Comparison of ENCODE assay signal across 8 cellular contexts in the genomic region with DNA sequence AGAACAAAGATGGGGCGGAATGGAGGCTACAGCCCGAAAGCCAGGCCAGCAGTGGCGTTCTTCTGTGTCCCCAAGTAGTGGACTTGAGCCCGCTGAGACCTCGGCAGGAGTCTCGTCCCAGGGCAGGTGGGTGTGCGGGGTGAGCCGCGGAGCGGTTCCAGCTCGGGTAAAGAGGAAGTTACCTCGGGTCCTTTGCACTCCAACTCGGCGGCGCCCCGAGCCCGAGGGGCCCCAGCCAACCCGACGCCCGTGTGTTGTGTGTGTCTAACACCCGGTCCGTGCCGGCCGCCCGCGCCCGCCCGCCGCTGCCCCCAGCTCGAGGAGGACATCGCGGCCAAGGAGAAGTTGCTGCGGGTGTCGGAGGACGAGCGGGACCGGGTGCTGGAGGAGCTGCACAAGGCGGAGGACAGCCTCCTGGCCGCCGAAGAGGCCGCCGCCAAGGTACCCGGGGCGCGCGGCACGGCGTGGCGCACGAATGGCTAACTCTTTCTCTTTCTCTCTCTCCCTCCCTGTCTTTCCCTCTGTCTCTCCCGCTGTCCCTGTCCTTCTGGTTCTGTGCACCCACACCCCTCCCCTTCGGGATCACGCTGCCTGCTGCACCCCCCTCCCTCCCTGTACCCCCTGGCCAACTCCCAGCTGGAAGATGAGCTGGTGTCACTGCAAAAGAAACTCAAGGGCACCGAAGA. TPM values are rescaled to one million over a fixed set of nuclear protein-coding genes. Genes with fewer than 3 reads are reported as not detected.
DNase-seq lines count a peak whose midpoint lies in the region; ATAC-seq and TF ChIP-seq lines count a peak whose summit lies in the region.

No MANE protein-coding gene starts in this region.

- no peaks in the 10 kb centered on the region for H3K36me3 Mint-ChIP-seq in activated naive CD4-positive, alpha-beta T cell treated with anti-CD3 and anti-CD28 coated beads, Interleukin-2, amount 10 ng/mL, durations not matched to agents 7 days and 5 days
- no peaks in the 10 kb centered on the region for H3K36me3 Mint-ChIP-seq in activated naive CD4-positive, alpha-beta T cell treated with anti-CD3 and anti-CD28 coated beads, Interleukin-2, amount 50 U/mL, for 24 hours

- no peak overlapping the region for H3K27ac Mint-ChIP-seq in activated naive CD4-positive, alpha-beta T cell treated with anti-CD3 and anti-CD28 coated beads, Interleukin-2, amount 10 ng/mL, durations not matched to agents 7 days and 5 days
- H3K27ac Mint-ChIP-seq in activated naive CD4-positive, alpha-beta T cell treated with anti-CD3 and anti-CD28 coated beads, Interleukin-2, amount 50 U/mL, for 24 hours, result no peak overlapping the region

- intact Hi-C loops in gastrocnemius medialis (cut with DNase I; ENCODE audit: low total_unique reads), result loop anchor here (10.0 kb wide), 2 partner anchors 111 to 461 kb away; a partner anchor contains a TSS

- H3K4me1 ChIP-seq in right atrium auricular region, result peaks cover 0 to 42% of the 10 kb centered on the region in 2 donors
- peaks cover 35 to 45% of the 10 kb centered on the region in 2 donors for H3K4me1 ChIP-seq in gastrocnemius medialis

- H3K4me3 ChIP-seq in right atrium auricular region (peak overlapping the region; percentile 63 to 77), gastrocnemius medialis (peak overlapping the region; percentile 71 to 93 (median 83))

- no peaks in the 10 kb centered on the region for H3K9me3 ChIP-seq in right atrium auricular region
- H3K9me3 ChIP-seq in gastrocnemius medialis, result no peaks in the 10 kb centered on the region

- in situ Hi-C loops in gastrocnemius medialis (cut with MboI; ENCODE audit: low sequenced_read_pairs in 4 of 4), result no loop called here

- CTCF ChIA-PET in activated naive CD4-positive, alpha-beta T cell treated with anti-CD3 and anti-CD28 coated beads, Interleukin-2, amount 10 ng/mL, durations not matched to agents 7 days and 5 days (lab: Charles Lee), result no interaction called here

- TF ChIP-seq POLR2A in gastrocnemius medialis (IDR thresholded peaks at IDR 0.05), result peak in 1 of 2 donors; percentile 19

- H3K36me3 ChIP-seq in right atrium auricular region, result peaks cover 54% of the 10 kb centered on the region
- H3K36me3 ChIP-seq in gastrocnemius medialis, result no peaks in the 10 kb centered on the region

- TF ChIP-seq CTCF in right atrium auricular region (IDR thresholded peaks at IDR 0.05), result no peak
- TF ChIP-seq CTCF in gastrocnemius medialis (IDR thresholded peaks at IDR 0.05 in 4 of 5, conservative IDR thresholded peaks at IDR 0.05 in 1 of 5), result no peak

- DNase-seq in activated naive CD4-positive, alpha-beta T cell treated with anti-CD3 and anti-CD28 coated beads, Interleukin-2, amount 10 ng/mL, durations not matched to agents 7 days and 5 days, result no peak
- no peak for DNase-seq in activated naive CD4-positive, alpha-beta T cell treated with anti-CD3 and anti-CD28 coated beads, Interleukin-2, amount 50 U/mL, for 16 hours
- no peak for DNase-seq in right atrium auricular region (ENCODE audit: low spot score)
- DNase-seq in gastrocnemius medialis, result peak in 1 of 2 donors; percentile 39
- no peak for DNase-seq in NCI-H226
- DNase-seq in NCI-H524 treated with DMSO at 0.1 percent for 48 hours (lab: John Stamatoyannopoulos, UW), result no peak
- DNase-seq in nucleus accumbens (lab: John Stamatoyannopoulos, UW), result no peak

- peaks cover 16% of the 10 kb centered on the region for H3K4me1 Mint-ChIP-seq in activated naive CD4-positive, alpha-beta T cell treated with anti-CD3 and anti-CD28 coated beads, Interleukin-2, amount 10 ng/mL, durations not matched to agents 7 days and 5 days
- H3K4me1 Mint-ChIP-seq in activated naive CD4-positive, alpha-beta T cell treated with anti-CD3 and anti-CD28 coated beads, Interleukin-2, amount 50 U/mL, for 24 hours, result peaks cover 11% of the 10 kb centered on the region

- no peaks in the 10 kb centered on the region for H3K27me3 ChIP-seq in right atrium auricular region
- peaks cover 0 to 28% (median 6%) of the 10 kb centered on the region in 3 donors for H3K27me3 ChIP-seq in gastrocnemius medialis

- no peaks in the 10 kb centered on the region for H3K9me3 Mint-ChIP-seq in activated naive CD4-positive, alpha-beta T cell treated with anti-CD3 and anti-CD28 coated beads, Interleukin-2, amount 10 ng/mL, durations not matched to agents 7 days and 5 days
- H3K9me3 Mint-ChIP-seq in activated naive CD4-positive, alpha-beta T cell treated with anti-CD3 and anti-CD28 coated beads, Interleukin-2, amount 50 U/mL, for 24 hours, result no peaks in the 10 kb centered on the region

- peak overlapping the region; percentile 46 for H3K4me3 Mint-ChIP-seq in activated naive CD4-positive, alpha-beta T cell treated with anti-CD3 and anti-CD28 coated beads, Interleukin-2, amount 10 ng/mL, durations not matched to agents 7 days and 5 days
- peak overlapping the region; percentile 83 for H3K4me3 Mint-ChIP-seq in activated naive CD4-positive, alpha-beta T cell treated with anti-CD3 and anti-CD28 coated beads, Interleukin-2, amount 50 U/mL, for 24 hours

- peaks cover 84% of the 10 kb centered on the region for H3K27me3 Mint-ChIP-seq in activated naive CD4-positive, alpha-beta T cell treated with anti-CD3 and anti-CD28 coated beads, Interleukin-2, amount 10 ng/mL, durations not matched to agents 7 days and 5 days
- peaks cover 50% of the 10 kb centered on the region for H3K27me3 Mint-ChIP-seq in activated naive CD4-positive, alpha-beta T cell treated with anti-CD3 and anti-CD28 coated beads, Interleukin-2, amount 50 U/mL, for 24 hours

- H3K27ac ChIP-seq in right atrium auricular region (peak overlapping the region; percentile 95 to 97), gastrocnemius medialis (peak overlapping the region; percentile 86 to 96 (median 91))

- no peak for ATAC-seq in gastrocnemius medialis

RNA-seq across cellular contexts. Expression of a gene that starts 1.0 kb away (rescaled TPM):
- total RNA-seq in right atrium auricular region (1,000 to 10,000 TPM; 5,368 to 7,988 TPM), gastrocnemius medialis (1,000 to 10,000 TPM in 1 of 4 donors, 100 to 1,000 TPM in 3; 656 to 1,383 (median 909) TPM)
